In genomic region chr13:107210216-107211010, GRCh38 we compare ENCODE assay signal across 8 cellular contexts.
A peak's percentile ranks its signal among the peaks of the same experiment; 100 is the strongest.
DNase-seq lines count a peak whose midpoint lies in the region; ATAC-seq, FAIRE-seq and TF ChIP-seq lines count a peak whose summit lies in the region.

No MANE protein-coding gene starts in this region.

- no peaks in the 10 kb centered on the region for H3K36me3 Mint-ChIP-seq in mesothelial cell of epicardium

- no peak for ATAC-seq in GM18861 (IDR thresholded peaks at IDR 0.05; ENCODE audit: unreplicated experiment)
- no peak for ATAC-seq in GM21723 (IDR thresholded peaks at IDR 0.05; ENCODE audit: unreplicated experiment)

- peak; percentile 11 for DNase-seq in AG20443 (ENCODE audit: low spot score)
- DNase-seq in NCI-H1436 treated with DMSO at 0.1 percent for 48 hours (lab: John Stamatoyannopoulos, UW): peak; percentile 95
- DNase-seq in amniotic epithelial cell (ENCODE audit: low read depth): peak; percentile 16
- DNase-seq in mesothelial cell of epicardium (ENCODE audit: low spot score in 2 of 2, unreplicated experiment in 2 of 2): no peak
- DNase-seq in RCC 7860 (ENCODE audit: low spot score): no peak
- no peak for DNase-seq in activated CD4-positive, alpha-beta T cell treated with anti-CD3 and anti-CD28 coated beads for 1 hour

- no peak for FAIRE-seq in RCC 7860 (lab: Jason Lieb, UNC)

- peak overlapping the region; percentile 14 for H3K4me3 Mint-ChIP-seq in mesothelial cell of epicardium

- peaks cover 19% of the 10 kb centered on the region for H3K4me1 Mint-ChIP-seq in mesothelial cell of epicardium

- no peaks in the 10 kb centered on the region for H3K9me3 Mint-ChIP-seq in mesothelial cell of epicardium

- H3K27me3 Mint-ChIP-seq in mesothelial cell of epicardium (ENCODE audit: low read depth): peaks cover 44% of the 10 kb centered on the region

- TF ChIP-seq CTCF in mesothelial cell of epicardium (IDR thresholded peaks at IDR 0.05; ENCODE audit: unreplicated experiment): no peak

- no peak overlapping the region for H3K27ac Mint-ChIP-seq in mesothelial cell of epicardium

Comparison
In these comparisons a context has a peak if more than half of its experiments do, and no peak if none do; other contexts are left out.
1. DNase-seq: peak in AG20443 (single experiment), NCI-H1436 treated with DMSO at 0.1 percent for 48 hours (single experiment) and amniotic epithelial cell (single experiment); none in mesothelial cell of epicardium (0 of 2), RCC 7860 (single experiment) and activated CD4-positive, alpha-beta T cell treated with anti-CD3 and anti-CD28 coated beads for 1 hour (single experiment).